1 cellular context compared by ENCODE assay signal in genomic region chr7:29881724-29882123, GRCh38.
TF ChIP-seq lines count a peak whose summit lies in the region.

No MANE protein-coding gene starts in this region.

TF ChIP-seq in GM23338, 12 proteins besides CTCF, POLR2A, EP300 and RAD21 (continued from another document):
- TF ChIP-seq ETS1 (IDR thresholded peaks at IDR 0.05) (no peak), STAT1 (IDR thresholded peaks at IDR 0.05; ENCODE audit: unreplicated experiment) (no peak), ZNF462 (CRISPR knock-in tag; IDR thresholded peaks at IDR 0.05) (no peak), NANOG (IDR thresholded peaks at IDR 0.05; ENCODE audit: borderline replicate concordance) (no peak), ZNF114 (CRISPR knock-in tag; IDR thresholded peaks at IDR 0.05) (no peak), EZH2 (IDR thresholded peaks at IDR 0.05; ENCODE audit: low read depth, unreplicated experiment) (no peak), EZH2phosphoT487 (IDR thresholded peaks at IDR 0.05; ENCODE audit: unreplicated experiment) (no peak), REST (IDR thresholded peaks at IDR 0.05; ENCODE audit: unreplicated experiment) (no peak), POLR2AphosphoS5 (IDR thresholded peaks at IDR 0.05; ENCODE audit: low read depth) (no peak), CREB1 (CRISPR knock-in tag; IDR thresholded peaks at IDR 0.05; ENCODE audit: low read depth) (no peak)
